In genomic region chr3:48661501-48662139, GRCh38 we compare ENCODE assay signal across 9 cellular contexts. TPM values are rescaled to one million over a fixed set of nuclear protein-coding genes. Genes with fewer than 3 reads are reported as not detected.
DNase-seq lines count a peak whose midpoint lies in the region; ATAC-seq lines count a peak whose summit lies in the region.
"Had no signal": no experiment of that assay in that cellular context is flagged by ENCODE, and none has a peak within 500 bp of the region (broad histone marks: within the 10 kb centered on the region; RNA-seq: fewer than 3 reads in every experiment).

No MANE protein-coding gene starts in this region.

- ATAC-seq in natural killer cell treated with Interleukin-12 subunit alpha and Interleukin-12 subunit beta and Interleukin-15 and Interleukin-18, amount 100 ng/mL, for 72 hours: peak; percentile 26 to 60
- no peak for ATAC-seq in stimulated activated naive CD8-positive, alpha-beta T cell treated with anti-CD3 and anti-CD28 coated beads, Interleukin-15, amount 100 ng/mL, for 72 hours
- no peak for ATAC-seq in GM21723 (IDR thresholded peaks at IDR 0.05; ENCODE audit: unreplicated experiment)
- ATAC-seq: HCT116 had no signal

- peaks cover 0 to 1% (median 0%) of the 10 kb centered on the region in 5 donors for H3K9me3 Mint-ChIP-seq in CD8-positive, alpha-beta memory T cell
- no peaks in the 10 kb centered on the region for H3K9me3 Mint-ChIP-seq in natural killer cell treated with Interleukin-12 subunit alpha and Interleukin-12 subunit beta and Interleukin-15 and Interleukin-18, amount 100 ng/mL, for 72 hours
- no peaks in the 10 kb centered on the region for H3K9me3 Mint-ChIP-seq in stimulated activated naive CD8-positive, alpha-beta T cell treated with anti-CD3 and anti-CD28 coated beads, Interleukin-15, amount 100 ng/mL, for 72 hours

- H3K27ac Mint-ChIP-seq in CD8-positive, alpha-beta memory T cell: peak overlapping the region in 2 of 8 donors; percentile 54 to 70
- H3K27ac Mint-ChIP-seq in natural killer cell treated with Interleukin-12 subunit alpha and Interleukin-12 subunit beta and Interleukin-15 and Interleukin-18, amount 100 ng/mL, for 72 hours: peak overlapping the region in 1 of 2 donors; percentile 44
- H3K27ac Mint-ChIP-seq in stimulated activated naive CD8-positive, alpha-beta T cell treated with anti-CD3 and anti-CD28 coated beads, Interleukin-15, amount 100 ng/mL, for 72 hours: no peak overlapping the region

- CTCF ChIA-PET in CD8-positive, alpha-beta memory T cell (lab: Charles Lee): no interaction called here

- peak overlapping the region; percentile 32 to 68 (median 52) for H3K4me3 Mint-ChIP-seq in CD8-positive, alpha-beta memory T cell
- peak overlapping the region; percentile 41 for H3K4me3 Mint-ChIP-seq in natural killer cell treated with Interleukin-12 subunit alpha and Interleukin-12 subunit beta and Interleukin-15 and Interleukin-18, amount 100 ng/mL, for 72 hours
- peak overlapping the region; percentile 54 to 71 for H3K4me3 Mint-ChIP-seq in stimulated activated naive CD8-positive, alpha-beta T cell treated with anti-CD3 and anti-CD28 coated beads, Interleukin-15, amount 100 ng/mL, for 72 hours

- H3K4me1 Mint-ChIP-seq in CD8-positive, alpha-beta memory T cell: peaks cover 16 to 44% (median 20%) of the 10 kb centered on the region in 3 donors
- H3K4me1 Mint-ChIP-seq in natural killer cell treated with Interleukin-12 subunit alpha and Interleukin-12 subunit beta and Interleukin-15 and Interleukin-18, amount 100 ng/mL, for 72 hours (ENCODE audit: low read depth in 2 of 2): peaks cover 16 to 21% of the 10 kb centered on the region in 2 donors
- H3K4me1 Mint-ChIP-seq in stimulated activated naive CD8-positive, alpha-beta T cell treated with anti-CD3 and anti-CD28 coated beads, Interleukin-15, amount 100 ng/mL, for 72 hours: peaks cover 44% of the 10 kb centered on the region

- no peaks in the 10 kb centered on the region for H3K36me3 ChIP-seq in CD8-positive, alpha-beta memory T cell (ENCODE audit: insufficient read depth, low read length)

- H3K4me3 ChIP-seq in CD8-positive, alpha-beta memory T cell (ENCODE audit: low read length): no peak overlapping the region

- peak; percentile 69 to 84 (median 70) for DNase-seq in CD8-positive, alpha-beta memory T cell
- DNase-seq in MV-4-11 (lab: John Stamatoyannopoulos, UW) (peak; percentile 20), fibroblast of gingiva (ENCODE audit: low read depth) (peak; percentile 30), NCI-H345 treated with DMSO at 0.1 percent for 48 hours (lab: John Stamatoyannopoulos, UW; ENCODE audit: unreplicated experiment) (no peak)
- peak; percentile 83 to 87 for DNase-seq in activated T-cell treated with anti-CD3 and anti-CD28 coated beads, Interleukin-2, amount 50 U/mL, for 48 hours
- DNase-seq in natural killer cell treated with Interleukin-12 subunit alpha and Interleukin-12 subunit beta and Interleukin-15 and Interleukin-18, amount 100 ng/mL, for 72 hours (ENCODE audit: low spot score): peak; percentile 83
- peak; percentile 75 to 86 for DNase-seq in stimulated activated naive CD8-positive, alpha-beta T cell treated with anti-CD3 and anti-CD28 coated beads, Interleukin-15, amount 100 ng/mL, for 72 hours

- peaks cover 30% of the 10 kb centered on the region for H3K4me1 ChIP-seq in CD8-positive, alpha-beta memory T cell (ENCODE audit: insufficient read depth, low read length)

- POLR2A ChIA-PET in CD8-positive, alpha-beta memory T cell (lab: Charles Lee): interaction anchor here (0.6 to 0.9 kb wide), 4 partner anchors 27 to 151 kb away, joined by 3 read pairs; partner anchors contain the start of gene IP6K2

- H3K27me3 ChIP-seq in CD8-positive, alpha-beta memory T cell (ENCODE audit: insufficient read depth, low read length, poor library complexity, severe bottlenecking): peaks cover 14% of the 10 kb centered on the region

- no peak overlapping the region for H3K27ac ChIP-seq in CD8-positive, alpha-beta memory T cell (ENCODE audit: low read depth, low read length)

- no peaks in the 10 kb centered on the region for H3K9me3 ChIP-seq in CD8-positive, alpha-beta memory T cell (ENCODE audit: low read length)

- H3K27me3 Mint-ChIP-seq in CD8-positive, alpha-beta memory T cell: peaks cover 8 to 22% of the 10 kb centered on the region in 2 donors
- H3K27me3 Mint-ChIP-seq in natural killer cell treated with Interleukin-12 subunit alpha and Interleukin-12 subunit beta and Interleukin-15 and Interleukin-18, amount 100 ng/mL, for 72 hours: peaks cover 0 to 8% of the 10 kb centered on the region in 2 donors
- peaks cover 45% of the 10 kb centered on the region for H3K27me3 Mint-ChIP-seq in stimulated activated naive CD8-positive, alpha-beta T cell treated with anti-CD3 and anti-CD28 coated beads, Interleukin-15, amount 100 ng/mL, for 72 hours

- peaks cover 0 to 1% (median 0%) of the 10 kb centered on the region in 3 donors for H3K36me3 Mint-ChIP-seq in CD8-positive, alpha-beta memory T cell
- H3K36me3 Mint-ChIP-seq in natural killer cell treated with Interleukin-12 subunit alpha and Interleukin-12 subunit beta and Interleukin-15 and Interleukin-18, amount 100 ng/mL, for 72 hours: no peaks in the 10 kb centered on the region

RNA-seq across cellular contexts. Expression of gene CELSR3, which starts 1.1 kb away (rescaled TPM):
- total RNA-seq in CD8-positive, alpha-beta memory T cell: 10 to 100 TPM; 19.3 TPM
- 0.41 TPM for polyA plus RNA-seq in CD8-positive, alpha-beta memory T cell
- 10 to 100 TPM in 1 of 2 donors, 1 to 10 TPM in 1; 4.4 to 20.1 TPM for total RNA-seq in natural killer cell treated with Interleukin-12 subunit alpha and Interleukin-12 subunit beta and Interleukin-15 and Interleukin-18, amount 100 ng/mL, for 72 hours

RNA-seq across cellular contexts. Expression of gene NCKIPSD, which starts 24.1 kb away (rescaled TPM):
- total RNA-seq in CD8-positive, alpha-beta memory T cell: 10 to 100 TPM; 29.2 to 30.2 TPM
- polyA plus RNA-seq in CD8-positive, alpha-beta memory T cell: 11.0 TPM
- 10 to 100 TPM; 22.7 to 37.0 TPM for total RNA-seq in natural killer cell treated with Interleukin-12 subunit alpha and Interleukin-12 subunit beta and Interleukin-15 and Interleukin-18, amount 100 ng/mL, for 72 hours

RNA-seq across cellular contexts. Expression of gene SLC26A6, which starts 26.4 kb away (rescaled TPM):
- 10 to 100 TPM; 26.4 to 28.6 TPM for total RNA-seq in CD8-positive, alpha-beta memory T cell
- 4.9 TPM for polyA plus RNA-seq in CD8-positive, alpha-beta memory T cell
- 10 to 100 TPM; 31.3 to 62.4 TPM for total RNA-seq in natural killer cell treated with Interleukin-12 subunit alpha and Interleukin-12 subunit beta and Interleukin-15 and Interleukin-18, amount 100 ng/mL, for 72 hours

RNA-seq across cellular contexts. Expression of gene TMEM89, which starts 40.1 kb away (rescaled TPM):
- total RNA-seq in CD8-positive, alpha-beta memory T cell: not detected
- polyA plus RNA-seq in CD8-positive, alpha-beta memory T cell: not detected
- total RNA-seq in natural killer cell treated with Interleukin-12 subunit alpha and Interleukin-12 subunit beta and Interleukin-15 and Interleukin-18, amount 100 ng/mL, for 72 hours: not detected

RNA-seq across cellular contexts. Expression of gene UQCRC1, which starts 52.2 kb away (rescaled TPM):
- total RNA-seq in CD8-positive, alpha-beta memory T cell: 100 to 1,000 TPM; 244 to 245 TPM
- polyA plus RNA-seq in CD8-positive, alpha-beta memory T cell: 172 TPM
- 100 to 1,000 TPM; 171 to 211 TPM for total RNA-seq in natural killer cell treated with Interleukin-12 subunit alpha and Interleukin-12 subunit beta and Interleukin-15 and Interleukin-18, amount 100 ng/mL, for 72 hours

Comparison
In these comparisons a context has a peak if more than half of its experiments do, and no peak if none do; other contexts are left out.
1. ATAC-seq: peak in natural killer cell treated with Interleukin-12 subunit alpha and Interleukin-12 subunit beta and Interleukin-15 and Interleukin-18, amount 100 ng/mL, for 72 hours (2 of 2); none in stimulated activated naive CD8-positive, alpha-beta T cell treated with anti-CD3 and anti-CD28 coated beads, Interleukin-15, amount 100 ng/mL, for 72 hours (single experiment) and GM21723 (single experiment).
2. Peak in every context shown above with its lines, with median percentiles within 50 percentile points of each other: H3K4me3 Mint-ChIP-seq.